In genomic region chr2:109209412-109209811, GRCh38 we compare ENCODE assay signal across 12 cellular contexts.
DNase-seq lines count a peak whose midpoint lies in the region; ATAC-seq and TF ChIP-seq lines count a peak whose summit lies in the region.
"Had no signal": no experiment of that assay in that cellular context is flagged by ENCODE, and none has a peak within 500 bp of the region (broad histone marks: within the 10 kb centered on the region; RNA-seq: fewer than 3 reads in every experiment).

No MANE protein-coding gene starts in this region.

- H3K27ac ChIP-seq in ACC112 (ENCODE audit: low read depth, low read length), result peak overlapping the region; percentile 49; the same call in 1 of the 2 replicates
- H3K27ac ChIP-seq: parathyroid adenoma had no signal

- TF ChIP-seq RAD21 in Ishikawa (IDR thresholded peaks at IDR 0.05; ENCODE audit: low read depth), result no peak

- TF ChIP-seq EP300 in Ishikawa (IDR thresholded peaks at IDR 0.05; ENCODE audit: borderline replicate concordance), result peak; percentile 72; the same call in 1 of the 2 replicates

- peaks cover 55% of the 10 kb centered on the region for H3K4me1 ChIP-seq in ACC112 (ENCODE audit: control insufficient read depth, insufficient read depth, low read length, unreplicated experiment)
- H3K4me1 ChIP-seq: parathyroid adenoma had no signal

- no peaks in the 10 kb centered on the region for H3K27me3 ChIP-seq in ACC112 (ENCODE audit: insufficient read depth, low read length)

- H3K4me3 ChIP-seq in ACC112 (ENCODE audit: low read depth, low read length) (no peak overlapping the region), choroid plexus epithelial cell (ENCODE audit: low read depth, low read length) (no peak overlapping the region)

- no peak overlapping the region for H2AFZ ChIP-seq in ACC112 (ENCODE audit: low read length, unreplicated experiment)
- H2AFZ ChIP-seq: parathyroid adenoma had no signal

- no peak for TF ChIP-seq CTCF in choroid plexus epithelial cell (conservative IDR thresholded peaks at IDR 0.05; ENCODE audit: low read depth, low read length)

- DNase-seq in choroid plexus epithelial cell (ENCODE audit: low read depth) (peak; percentile 76), left lobe of liver (ENCODE audit: low spot score) (no peak), NCI-H1105 (lab: John Stamatoyannopoulos, UW) (no peak), SIG-M5 treated with dmso at 0.1 percent for 504 hours (lab: John Stamatoyannopoulos, UW; ENCODE audit: unreplicated experiment) (no peak)
- no peak for DNase-seq in activated CD4-positive, CD25-positive, alpha-beta regulatory T cell (lab: John Stamatoyannopoulos, UW)
- DNase-seq: activated B cell treated with CpG ODN at 0.5 μM for 24 hours; activated naive CD8-positive, alpha-beta T cell treated with anti-CD3 and anti-CD28 coated beads for 36 hours; C1 segment of cervical spinal cord had no signal

- ATAC-seq in left lobe of liver, result peak; percentile 12
- no peak for ATAC-seq in HG03025 (IDR thresholded peaks at IDR 0.05; ENCODE audit: low FRiP score, unreplicated experiment)

- H3K36me3 ChIP-seq in ACC112 (ENCODE audit: insufficient read depth, low read length), result no peaks in the 10 kb centered on the region

- peaks cover 42% of the 10 kb centered on the region for H3K79me2 ChIP-seq in ACC112 (ENCODE audit: control insufficient read depth, insufficient read depth, low read length, unreplicated experiment)
- H3K79me2 ChIP-seq: parathyroid adenoma had no signal

TF ChIP-seq in Ishikawa, 13 proteins besides CTCF, POLR2A, EP300 and RAD21:
- TF ChIP-seq NFIC (IDR thresholded peaks at IDR 0.05) (peak; percentile 79), CEBPB (IDR thresholded peaks at IDR 0.05) (peak; percentile 36; the same call in 1 of the 2 replicates), EGR1 (IDR thresholded peaks at IDR 0.05) (no peak), TEAD4 (IDR thresholded peaks at IDR 0.05) (peak; percentile 75), TCF12 (IDR thresholded peaks at IDR 0.05; ENCODE audit: low read depth) (peak; percentile 67; the same call in 1 of the 2 replicates)
- TF ChIP-seq, protein P1, sequence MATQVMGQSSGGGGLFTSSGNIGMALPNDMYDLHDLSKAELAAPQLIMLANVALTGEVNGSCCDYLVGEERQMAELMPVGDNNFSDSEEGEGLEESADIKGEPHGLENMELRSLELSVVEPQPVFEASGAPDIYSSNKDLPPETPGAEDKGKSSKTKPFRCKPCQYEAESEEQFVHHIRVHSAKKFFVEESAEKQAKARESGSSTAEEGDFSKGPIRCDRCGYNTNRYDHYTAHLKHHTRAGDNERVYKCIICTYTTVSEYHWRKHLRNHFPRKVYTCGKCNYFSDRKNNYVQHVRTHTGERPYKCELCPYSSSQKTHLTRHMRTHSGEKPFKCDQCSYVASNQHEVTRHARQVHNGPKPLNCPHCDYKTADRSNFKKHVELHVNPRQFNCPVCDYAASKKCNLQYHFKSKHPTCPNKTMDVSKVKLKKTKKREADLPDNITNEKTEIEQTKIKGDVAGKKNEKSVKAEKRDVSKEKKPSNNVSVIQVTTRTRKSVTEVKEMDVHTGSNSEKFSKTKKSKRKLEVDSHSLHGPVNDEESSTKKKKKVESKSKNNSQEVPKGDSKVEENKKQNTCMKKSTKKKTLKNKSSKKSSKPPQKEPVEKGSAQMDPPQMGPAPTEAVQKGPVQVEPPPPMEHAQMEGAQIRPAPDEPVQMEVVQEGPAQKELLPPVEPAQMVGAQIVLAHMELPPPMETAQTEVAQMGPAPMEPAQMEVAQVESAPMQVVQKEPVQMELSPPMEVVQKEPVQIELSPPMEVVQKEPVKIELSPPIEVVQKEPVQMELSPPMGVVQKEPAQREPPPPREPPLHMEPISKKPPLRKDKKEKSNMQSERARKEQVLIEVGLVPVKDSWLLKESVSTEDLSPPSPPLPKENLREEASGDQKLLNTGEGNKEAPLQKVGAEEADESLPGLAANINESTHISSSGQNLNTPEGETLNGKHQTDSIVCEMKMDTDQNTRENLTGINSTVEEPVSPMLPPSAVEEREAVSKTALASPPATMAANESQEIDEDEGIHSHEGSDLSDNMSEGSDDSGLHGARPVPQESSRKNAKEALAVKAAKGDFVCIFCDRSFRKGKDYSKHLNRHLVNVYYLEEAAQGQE (IDR thresholded peaks at IDR 0.05; ENCODE audit: low read depth), result no peak
